Comparison of ENCODE assay signal across 8 cellular contexts in genomic region chr20:50931306-50932015, GRCh38. TPM values are rescaled to one million over a fixed set of nuclear protein-coding genes. Genes with fewer than 3 reads are reported as not detected.
DNase-seq lines count a peak whose midpoint lies in the region; ATAC-seq and TF ChIP-seq lines count a peak whose summit lies in the region.

ADNP (minus strand) TSS chr20:50931437; CDS start chr20:50903996, 27,441 bp downstream.

- H3K36me3 Mint-ChIP-seq in endothelial cell (ENCODE audit: low read depth, unreplicated experiment) (peaks cover 26% of the 10 kb centered on the region), mesothelial cell of epicardium (peaks cover 3% of the 10 kb centered on the region)

- DNase-seq in DMS 273 (lab: John Stamatoyannopoulos, UW; ENCODE audit: unreplicated experiment) = peak; percentile 97
- DNase-seq in HuH-7.5 (ENCODE audit: low spot score) = peak; percentile 65
- DNase-seq in activated CD8-positive, alpha-beta memory T cell treated with anti-CD3 and anti-CD28 coated beads, Interleukin-2, amount 50 U/mL, for 4 hours = peak; percentile 88
- peak; percentile 91 for DNase-seq in endothelial cell (ENCODE audit: low spot score)
- peak; percentile 85 to 92 for DNase-seq in mesothelial cell of epicardium (ENCODE audit: low spot score in 2 of 2, unreplicated experiment in 2 of 2)
- DNase-seq in stimulated activated CD8-positive, alpha-beta memory T cell treated with anti-CD3 and anti-CD28 coated beads, Interleukin-15, amount 100 ng/mL, for 4 hours (ENCODE audit: low read depth in 2 of 2) = peak; percentile 74 to 80

- peaks cover 15% of the 10 kb centered on the region; the same call in 1 of the 2 replicates for H3F3A ChIP-seq in OCI-LY1 (ENCODE audit: insufficient read depth, low read length)

- peak; percentile 67 for ATAC-seq in GM21515 (IDR thresholded peaks at IDR 0.05; ENCODE audit: unreplicated experiment)

- H3K27ac Mint-ChIP-seq in endothelial cell (ENCODE audit: unreplicated experiment) (peak within 1 kb of the TSS; percentile 93), mesothelial cell of epicardium (peak within 1 kb of the TSS; percentile 99)

- H3K27me3 ChIP-seq in OCI-LY1 (ENCODE audit: insufficient read depth, low read length) = no peaks in the 10 kb centered on the region

- H3K9me3 Mint-ChIP-seq in endothelial cell (ENCODE audit: unreplicated experiment) = no peaks in the 10 kb centered on the region
- H3K9me3 Mint-ChIP-seq in mesothelial cell of epicardium = no peaks in the 10 kb centered on the region

- H3K9ac ChIP-seq in OCI-LY1 (ENCODE audit: low read length) = peak within 1 kb of the TSS; percentile 99

- peaks cover 40% of the 10 kb centered on the region for H3K79me2 ChIP-seq in OCI-LY1 (ENCODE audit: insufficient read depth, low read length)

- peaks cover 74% of the 10 kb centered on the region for H3K36me3 ChIP-seq in OCI-LY1 (ENCODE audit: insufficient read depth, low read length)

- peaks cover 28% of the 10 kb centered on the region for H3K4me1 Mint-ChIP-seq in endothelial cell (ENCODE audit: unreplicated experiment)
- H3K4me1 Mint-ChIP-seq in mesothelial cell of epicardium = peaks cover 40% of the 10 kb centered on the region

- H3K9me2 ChIP-seq in OCI-LY1 (ENCODE audit: low read depth, low read length) = no peaks in the 10 kb centered on the region

- H3K27me3 Mint-ChIP-seq in endothelial cell (ENCODE audit: unreplicated experiment) (peaks cover 6% of the 10 kb centered on the region), mesothelial cell of epicardium (ENCODE audit: low read depth) (no peaks in the 10 kb centered on the region)

- H3K4me3 Mint-ChIP-seq in endothelial cell (ENCODE audit: unreplicated experiment) (peak within 1 kb of the TSS; percentile 100), mesothelial cell of epicardium (peak within 1 kb of the TSS; percentile 89)

- H4K20me1 ChIP-seq in OCI-LY1 (ENCODE audit: insufficient read depth, low read length) = 0 out of 2 replicates have a peak, but pooled peaks cover 4% of the 10 kb centered on the region

- TF ChIP-seq CTCF in OCI-LY1 (IDR thresholded peaks at IDR 0.05; ENCODE audit: low read length) (peak; percentile 71), endothelial cell (IDR thresholded peaks at IDR 0.05; ENCODE audit: unreplicated experiment) (peak; percentile 77), mesothelial cell of epicardium (IDR thresholded peaks at IDR 0.05; ENCODE audit: unreplicated experiment) (peak; percentile 68)

- H2AFZ ChIP-seq in OCI-LY1 (ENCODE audit: low read length) = no peak within 1 kb of the TSS

- no peaks in the 10 kb centered on the region for H3K9me3 ChIP-seq in OCI-LY1 (ENCODE audit: low read length)

- H3K27ac ChIP-seq in OCI-LY1 (ENCODE audit: low read depth, low read length, poor library complexity, severe bottlenecking) = peak within 1 kb of the TSS; percentile 95

- peak within 1 kb of the TSS; percentile 99 for H3K4me3 ChIP-seq in OCI-LY1 (ENCODE audit: low read depth, low read length, poor library complexity, severe bottlenecking)

- H3K4me1 ChIP-seq in OCI-LY1 (ENCODE audit: insufficient read depth, low read length, severe bottlenecking) = peaks cover 45% of the 10 kb centered on the region

- peak within 1 kb of the TSS; percentile 84 for H3K4me2 ChIP-seq in OCI-LY1 (ENCODE audit: low read length)

RNA-seq across cellular contexts. Expression of gene ADNP, which starts in this region (rescaled TPM):
- total RNA-seq in endothelial cell (ENCODE audit: unreplicated experiment) (92.7 TPM), mesothelial cell of epicardium (158 to 165 TPM (median 159 TPM) in 3 replicates)

Comparison
In these comparisons a context has a peak if more than half of its experiments do, and no peak if none do; other contexts are left out.
1. Peak in every context shown above with its lines: DNase-seq, ATAC-seq, H3K4me3 ChIP-seq and H3K27ac ChIP-seq.